In the genomic region with DNA sequence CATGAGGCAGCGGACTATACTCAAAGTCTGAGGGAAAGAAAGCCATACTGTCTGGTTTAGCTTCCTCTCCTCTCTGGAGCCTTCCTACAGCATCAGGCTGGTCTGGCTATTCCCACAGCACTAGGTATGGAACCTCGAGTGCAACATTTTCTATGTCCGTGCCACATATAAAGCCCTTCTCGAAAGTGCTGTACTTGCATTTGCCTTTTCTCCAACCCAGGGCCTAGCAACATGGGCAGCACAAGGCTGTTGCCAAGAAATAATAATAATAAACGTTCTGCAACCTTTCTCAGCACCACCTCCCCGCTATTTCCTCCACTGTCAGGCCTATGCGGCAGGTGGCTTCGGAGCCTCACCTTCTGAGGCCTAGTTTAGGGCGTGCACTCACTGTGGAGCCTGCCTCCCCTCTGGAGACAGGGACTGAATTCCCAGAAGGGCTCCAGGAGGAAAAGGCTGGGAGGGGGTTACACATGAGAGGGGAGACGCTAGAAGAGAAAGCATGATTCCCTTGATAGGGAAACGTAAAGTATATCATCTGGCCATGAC, we compare ENCODE assay signal across 8 cellular contexts. TPM values are rescaled to one million over a fixed set of nuclear protein-coding genes. Genes with fewer than 3 reads are reported as not detected.
DNase-seq lines count a peak whose midpoint lies in the region; ATAC-seq, FAIRE-seq and TF ChIP-seq lines count a peak whose summit lies in the region.

No MANE protein-coding gene starts in this region.

- FAIRE-seq in kidney (lab: Jason Lieb, UNC): no peak

- H3K4me3 ChIP-seq in astrocyte of the cerebellum (ENCODE audit: low read depth, low read length) (peak overlapping the region; percentile 75), kidney (ENCODE audit: low read length in 2 of 2) (peak overlapping the region; percentile 90 to 95), thoracic aorta (peak overlapping the region; percentile 95)

- intact Hi-C loops in CD4-positive, alpha-beta T cell (cut with DNase I, micrococcal nuclease): loop anchor here (1.0 to 10.0 kb wide), 9 partner anchors 17 to 1490 kb away; a partner anchor contains a TSS
- intact Hi-C loops in kidney (cut with DNase I): no loop called here

- H3K27me3 ChIP-seq in CD4-positive, alpha-beta T cell (ENCODE audit: control insufficient read depth, insufficient read depth, low read length): no peaks in the 10 kb centered on the region
- no peaks in the 10 kb centered on the region for H3K27me3 ChIP-seq in thoracic aorta (replicated peaks; ENCODE audit: insufficient read depth)

- no peaks in the 10 kb centered on the region for H3K9me3 ChIP-seq in CD4-positive, alpha-beta T cell (ENCODE audit: control insufficient read depth, low read length)
- no peaks in the 10 kb centered on the region for H3K9me3 ChIP-seq in KOPT-K1 (ENCODE audit: insufficient read depth, low read length, poor library complexity, severe bottlenecking)
- H3K9me3 ChIP-seq in kidney (ENCODE audit: control insufficient read depth in 1 of 2, low read length in 2 of 2): no peaks in the 10 kb centered on the region
- H3K9me3 ChIP-seq in thoracic aorta: no peaks in the 10 kb centered on the region

- H3K4me1 Mint-ChIP-seq in CD4-positive, alpha-beta T cell (ENCODE audit: low read depth): peaks cover 62% of the 10 kb centered on the region

- ATAC-seq in CD4-positive, alpha-beta T cell (ENCODE audit: poor library complexity): peak; percentile 13
- peak; percentile 2 for ATAC-seq in GM21447 (IDR thresholded peaks at IDR 0.05; ENCODE audit: unreplicated experiment)
- ATAC-seq in thoracic aorta (ENCODE audit: insufficient number of reproducible peaks, low FRiP score, low read depth): no peak

- H3K36me3 ChIP-seq in KOPT-K1 (ENCODE audit: insufficient read depth, low read length) (peaks cover 45% of the 10 kb centered on the region), kidney (ENCODE audit: control insufficient read depth in 1 of 2, insufficient read depth in 2 of 2, low read length in 2 of 2) (peaks cover 20 to 25% of the 10 kb centered on the region in 2 donors), thoracic aorta (peaks cover 35% of the 10 kb centered on the region)

- POLR2A ChIA-PET in CD4-positive, alpha-beta T cell (lab: Charles Lee): interaction anchor here (1.0 to 2.9 kb wide), 10 partner anchors 8 to 955 kb away, joined by 3 to 22 read pairs (median 6); a partner anchor contains a TSS

- CTCF ChIA-PET in CD4-positive, alpha-beta T cell (lab: Charles Lee): no interaction called here

- H3K27me3 Mint-ChIP-seq in CD4-positive, alpha-beta T cell: no peaks in the 10 kb centered on the region

- peak overlapping the region; percentile 68 to 80 for H3K9ac ChIP-seq in kidney (ENCODE audit: low read length in 2 of 2)

- H3K9me3 Mint-ChIP-seq in CD4-positive, alpha-beta T cell: no peaks in the 10 kb centered on the region

- H3K27ac ChIP-seq in CD4-positive, alpha-beta T cell (ENCODE audit: low read depth, low read length): peak overlapping the region; percentile 83
- H3K27ac ChIP-seq in KOPT-K1 (ENCODE audit: low read depth, low read length, poor library complexity, severe bottlenecking) (peak overlapping the region; percentile 81), kidney (ENCODE audit: low read depth in 2 of 2, low read length in 2 of 2) (no peak overlapping the region), thoracic aorta (peak overlapping the region; percentile 86 to 88)

- TF ChIP-seq CTCF in CD4-positive, alpha-beta T cell (IDR thresholded peaks at IDR 0.05): no peak
- TF ChIP-seq CTCF in astrocyte of the cerebellum (IDR thresholded peaks at IDR 0.05; ENCODE audit: low read depth, low read length, missing control alignments) (no peak), kidney (IDR thresholded peaks at IDR 0.05; ENCODE audit: borderline replicate concordance, extremely low read depth, insufficient read depth) (no peak), thoracic aorta (IDR thresholded peaks at IDR 0.05) (no peak)

- in situ Hi-C loops in astrocyte of the cerebellum (cut with HindIII; ENCODE audit: low sequenced_read_pairs): no loop called here

- H3K36me3 Mint-ChIP-seq in CD4-positive, alpha-beta T cell (ENCODE audit: low read depth): peaks cover 66% of the 10 kb centered on the region

- H3K4me3 Mint-ChIP-seq in CD4-positive, alpha-beta T cell: peak overlapping the region; percentile 100

- H3K27ac Mint-ChIP-seq in CD4-positive, alpha-beta T cell: peak overlapping the region; percentile 98

- DNase-seq in CD4-positive, alpha-beta T cell: no peak
- DNase-seq in astrocyte of the cerebellum (ENCODE audit: low read depth) (no peak), kidney (no peak), thoracic aorta (ENCODE audit: low spot score) (no peak), HK-2 (ENCODE audit: unreplicated experiment) (no peak), NCI-H1436 (lab: John Stamatoyannopoulos, UW) (no peak)

- H3K4me1 ChIP-seq in kidney (ENCODE audit: control insufficient read depth in 1 of 2, insufficient read depth in 1 of 2, low read depth in 1 of 2, low read length in 2 of 2): peaks cover 5 to 8% of the 10 kb centered on the region in 2 donors
- H3K4me1 ChIP-seq in thoracic aorta (ENCODE audit: control insufficient read depth in 1 of 2, low read depth in 2 of 2): peaks cover 13 to 33% of the 10 kb centered on the region in 2 donors

RNA-seq across cellular contexts. Expression of a gene that starts 0.7 kb away (rescaled TPM):
- total RNA-seq in CD4-positive, alpha-beta T cell: 10 to 100 TPM; 97.2 to 98.0 TPM
- total RNA-seq in kidney: 32.3 TPM
- polyA plus RNA-seq in kidney (ENCODE audit: insufficient read depth, low read depth, low replicate concordance): 25.9 TPM
- total RNA-seq in thoracic aorta: 10 to 100 TPM; 25.0 to 30.9 TPM

Comparison
In these comparisons a context has a peak if more than half of its experiments do, and no peak if none do; other contexts are left out.
1. H3K27ac ChIP-seq: peak in CD4-positive, alpha-beta T cell (single experiment), KOPT-K1 (single experiment) and thoracic aorta (2 of 2); none in kidney (0 of 2).
2. Peak in every context shown above with its lines, with median percentiles within 50 percentile points of each other: H3K4me3 ChIP-seq.